Comparison of ENCODE assay signal across 8 cellular contexts in genomic region chr9:36036253-36036779, GRCh38. TPM values are rescaled to one million over a fixed set of nuclear protein-coding genes. Genes with fewer than 3 reads are reported as not detected.
DNase-seq lines count a peak whose midpoint lies in the region; ATAC-seq and TF ChIP-seq lines count a peak whose summit lies in the region.

No MANE protein-coding gene starts in this region.

- no peaks in the 10 kb centered on the region for H3K36me3 Mint-ChIP-seq in mesothelial cell of epicardium

- BruUV-seq in mammary epithelial cell (replicated peaks; lab: Mats Ljungman, UMichigan) = no TSS peak

- DNase-seq in cardiac septum (ENCODE audit: low spot score) = peak; percentile 54
- no peak for DNase-seq in left cardiac atrium
- no peak for DNase-seq in mammary epithelial cell
- no peak for DNase-seq in mesothelial cell of epicardium (ENCODE audit: low spot score in 2 of 2, unreplicated experiment in 2 of 2)
- DNase-seq in NCI-H1930 (lab: John Stamatoyannopoulos, UW) = no peak
- DNase-seq in activated CD8-positive, alpha-beta memory T cell treated with anti-CD3 and anti-CD28 coated beads, Interleukin-2, amount 50 U/mL, for 4 hours = no peak

- H3K4me2 ChIP-seq in mammary epithelial cell (ENCODE audit: insufficient read depth, low read depth, low read length) = peak overlapping the region; percentile 86

- H3K36me3 ChIP-seq in mammary epithelial cell (ENCODE audit: insufficient read depth, low read length) = no peaks in the 10 kb centered on the region
- H3K36me3 ChIP-seq in urinary bladder (ENCODE audit: insufficient read depth) = no peaks in the 10 kb centered on the region

- peaks cover 20% of the 10 kb centered on the region for H3K4me1 Mint-ChIP-seq in mesothelial cell of epicardium

- H3K4me3 Mint-ChIP-seq in mesothelial cell of epicardium = peak overlapping the region; percentile 77

- ATAC-seq in left cardiac atrium = no peak
- no peak for ATAC-seq in HG03521 (IDR thresholded peaks at IDR 0.05; ENCODE audit: unreplicated experiment)

- H3K79me2 ChIP-seq in mammary epithelial cell (ENCODE audit: insufficient read depth, low read length) = peaks cover 33% of the 10 kb centered on the region

- H3K4me1 ChIP-seq in mammary epithelial cell (ENCODE audit: insufficient read depth, low read length) (peaks cover 41% of the 10 kb centered on the region), urinary bladder (ENCODE audit: insufficient read depth) (no peaks in the 10 kb centered on the region)

- CTCF ChIA-PET in mammary epithelial cell (lab: Charles Lee; ENCODE audit: low non-redundant PET) = interaction anchor here (0.5 kb wide), 1 partner anchor 13 kb away, joined by 4 read pairs; no protein-coding TSS in a partner anchor

- in situ Hi-C loops in mammary epithelial cell (cut with MboI; ENCODE audit: low sequenced_read_pairs in 2 of 2) = no loop called here

- peaks cover 10% of the 10 kb centered on the region for H3K27me3 Mint-ChIP-seq in mesothelial cell of epicardium (ENCODE audit: low read depth)

- dilution Hi-C loops in mammary epithelial cell (cut with HindIII; ENCODE audit: low sequenced_read_pairs) = no loop called here

- H3K4me3 ChIP-seq in mammary epithelial cell (replicated peaks in 1 of 3; ENCODE audit: insufficient read depth in 1 of 3, low read depth in 2 of 3, low read length in 3 of 3) (peak overlapping the region; percentile 84 to 90 (median 86)), urinary bladder (ENCODE audit: low read depth, low read length) (peak overlapping the region; percentile 92)

- peak overlapping the region; percentile 62 for H3K27ac Mint-ChIP-seq in mesothelial cell of epicardium

- no peaks in the 10 kb centered on the region for H4K20me1 ChIP-seq in mammary epithelial cell (ENCODE audit: insufficient read depth, low read length)

- H3K9me3 Mint-ChIP-seq in mesothelial cell of epicardium = no peaks in the 10 kb centered on the region

- intact Hi-C loops in cardiac septum (cut with DNase I) = no loop called here
- intact Hi-C loops in left cardiac atrium (cut with DNase I) = no loop called here
- intact Hi-C loops in mammary epithelial cell (cut with micrococcal nuclease) = loop anchor here (5.0 kb wide), 2 partner anchors 36 to 66 kb away; no protein-coding TSS in a partner anchor

- no peaks in the 10 kb centered on the region for H3K27me3 ChIP-seq in mammary epithelial cell (ENCODE audit: insufficient read depth, low read length)

- H3K27ac ChIP-seq in mammary epithelial cell (ENCODE audit: insufficient read depth, low read depth, low read length) (peak overlapping the region; percentile 50), urinary bladder (ENCODE audit: low read depth) (no peak overlapping the region)

- TF ChIP-seq CTCF in mammary epithelial cell (conservative IDR thresholded peaks at IDR 0.05 in 1 of 2, IDR thresholded peaks at IDR 0.05 in 1 of 2; ENCODE audit: extremely low read depth in 1 of 2, insufficient read depth in 1 of 2, low read depth in 1 of 2, low read length in 2 of 2) (no peak), mesothelial cell of epicardium (IDR thresholded peaks at IDR 0.05; ENCODE audit: unreplicated experiment) (no peak)

- no peaks in the 10 kb centered on the region for H3K9me3 ChIP-seq in mammary epithelial cell (replicated peaks; ENCODE audit: insufficient read depth, low read length)

- 70% methylated on average over 19 of the region's 20 CpGs for WGBS in mammary epithelial cell (ENCODE audit: low coverage, missing lambda C conversion rate)
- 56% methylated on average over 20 of the region's 20 CpGs for WGBS in urinary bladder

- peak overlapping the region; percentile 98 for H2AFZ ChIP-seq in mammary epithelial cell (ENCODE audit: low read depth, low read length)

- H3K9ac ChIP-seq in mammary epithelial cell (ENCODE audit: insufficient read depth, low read length) = peak overlapping the region; percentile 28

RNA-seq across cellular contexts. Expression of gene RECK, which starts 0.4 kb away (rescaled TPM):
- 5.8 TPM for total RNA-seq in cardiac septum
- 1 to 10 TPM; 8.1 to 8.9 TPM for total RNA-seq in left cardiac atrium
- total RNA-seq in mammary epithelial cell = 10 to 100 TPM in 1 of 2 donors, 1 to 10 TPM in 1; 5.6 to 12.7 TPM
- 4.1 TPM for polyA plus RNA-seq in mammary epithelial cell
- 5.5 TPM for polyA minus RNA-seq in mammary epithelial cell
- 14.3 to 15.1 TPM (median 14.8 TPM) in 3 replicates for total RNA-seq in mesothelial cell of epicardium
- total RNA-seq in urinary bladder = 31.2 TPM
- 17.1 TPM for polyA plus RNA-seq in urinary bladder
